ENCODE assay signal across 14 cellular contexts in the genomic region with DNA sequence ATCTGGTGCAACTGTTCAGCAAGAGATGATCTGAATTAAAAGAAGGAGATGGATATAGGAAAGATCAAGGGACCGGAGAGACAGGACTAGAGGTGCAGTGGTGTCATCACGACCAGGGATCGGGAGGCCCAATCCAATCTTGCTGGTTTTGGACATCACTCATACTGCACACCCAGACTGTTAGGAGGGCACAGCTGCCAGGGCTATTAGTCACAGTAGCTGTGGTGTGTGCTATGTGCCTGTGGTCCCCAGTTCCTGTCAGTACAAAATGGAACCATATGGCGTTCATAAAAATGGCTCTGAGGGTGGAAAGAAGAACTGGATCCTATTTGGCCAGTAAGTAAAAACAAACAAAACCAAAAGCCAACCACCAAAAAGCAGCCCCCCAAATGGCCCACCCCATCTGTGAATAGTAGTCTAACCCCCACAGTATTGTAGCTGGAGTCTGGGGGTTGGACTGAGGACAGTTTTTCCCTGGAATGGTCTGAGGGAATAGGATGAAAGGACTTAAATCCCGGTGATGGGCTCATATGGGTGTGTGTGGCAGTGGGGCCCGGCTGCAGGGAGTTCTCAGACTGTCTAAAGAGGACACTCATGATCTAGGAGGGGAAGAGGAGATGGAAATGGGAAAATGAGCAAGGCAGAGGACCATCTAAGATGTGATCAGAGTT. TPM values are rescaled to one million over a fixed set of nuclear protein-coding genes. Genes with fewer than 3 reads are reported as not detected.
DNase-seq lines count a peak whose midpoint lies in the region; ATAC-seq, FAIRE-seq and TF ChIP-seq lines count a peak whose summit lies in the region.
"Had no signal": no experiment of that assay in that cellular context is flagged by ENCODE, and none has a peak within 500 bp of the region (broad histone marks: within the 10 kb centered on the region; RNA-seq: fewer than 3 reads in every experiment).

No MANE protein-coding gene starts in this region.

- TF ChIP-seq CTCF in bronchial epithelial cell (IDR thresholded peaks at IDR 0.05; ENCODE audit: insufficient read depth, low read length, severe bottlenecking) (no peak), uterus (IDR thresholded peaks at IDR 0.05) (no peak), left ventricle myocardium inferior (IDR thresholded peaks at IDR 0.05; ENCODE audit: borderline replicate concordance) (no peak)

- H4K91ac ChIP-seq in mesenchymal stem cell (ENCODE audit: low read length) = no peak overlapping the region

- H3K18ac ChIP-seq in mesenchymal stem cell (ENCODE audit: low read depth in 1 of 2, low read length in 2 of 2) = no peak overlapping the region

- peak; percentile 75 for DNase-seq in DMS 273 treated with DMSO at 0.1 percent for 48 hours (lab: John Stamatoyannopoulos, UW)
- peak; percentile 95 for DNase-seq in LHCN-M2 (ENCODE audit: low read depth)
- peak; percentile 17 for DNase-seq in bronchial epithelial cell (ENCODE audit: low read depth)
- peak; percentile 29 for DNase-seq in mesenchymal stem cell
- no peak for DNase-seq in uterus
- DNase-seq in NCI-H1436 treated with DMSO at 0.1 percent for 48 hours (lab: John Stamatoyannopoulos, UW) = no peak
- DNase-seq in left ventricle myocardium inferior = no peak
- DNase-seq: CD4-positive, alpha-beta T cell; NCI-H146; WERI-Rb-1 had no signal

- peaks cover 28% of the 10 kb centered on the region for H3K36me3 ChIP-seq in bronchial epithelial cell (ENCODE audit: control insufficient read depth, insufficient read depth, low read length)
- H3K36me3 ChIP-seq in mesenchymal stem cell (ENCODE audit: control insufficient read depth in 1 of 2, insufficient read depth in 2 of 2, low read depth in 1 of 2, low read length in 2 of 2) = peaks cover 47 to 64% of the 10 kb centered on the region in 2 experiments
- no peaks in the 10 kb centered on the region for H3K36me3 ChIP-seq in uterus
- H3K36me3 ChIP-seq in left ventricle myocardium inferior = peaks cover 39% of the 10 kb centered on the region

- H3K27me3 ChIP-seq in bronchial epithelial cell (ENCODE audit: control insufficient read depth, insufficient read depth, low read length) (no peaks in the 10 kb centered on the region), mesenchymal stem cell (ENCODE audit: control insufficient read depth in 1 of 2, insufficient read depth in 1 of 2, low read length in 2 of 2) (no peaks in the 10 kb centered on the region), uterus (no peaks in the 10 kb centered on the region), left ventricle myocardium inferior (ENCODE audit: low read depth) (no peaks in the 10 kb centered on the region)
- H3K27me3 ChIP-seq: gastrocnemius medialis had no signal

- H3K4me1 ChIP-seq in mesenchymal stem cell (ENCODE audit: control insufficient read depth, insufficient read depth, low read depth, low read length) = peaks cover 4% of the 10 kb centered on the region
- no peaks in the 10 kb centered on the region for H3K4me1 ChIP-seq in uterus
- peaks cover 39% of the 10 kb centered on the region for H3K4me1 ChIP-seq in left ventricle myocardium inferior

- no peak overlapping the region for H2BK120ac ChIP-seq in mesenchymal stem cell (ENCODE audit: low read depth, low read length)

- H3K4me2 ChIP-seq in mesenchymal stem cell (ENCODE audit: low read length, poor library complexity, severe bottlenecking) = no peak overlapping the region

- ATAC-seq in GM18858 (IDR thresholded peaks at IDR 0.05; ENCODE audit: unreplicated experiment) = no peak

- H3K4me3 ChIP-seq in bronchial epithelial cell (ENCODE audit: low read depth, low read length) = no peak overlapping the region
- no peak overlapping the region for H3K4me3 ChIP-seq in mesenchymal stem cell (ENCODE audit: insufficient read depth in 1 of 2, low read depth in 1 of 2, low read length in 2 of 2)
- H3K4me3 ChIP-seq in uterus = no peak overlapping the region
- H3K4me3 ChIP-seq in left ventricle myocardium inferior = no peak overlapping the region
- H3K4me3 ChIP-seq: coronary artery, gastrocnemius medialis had no signal

- H2BK15ac ChIP-seq in mesenchymal stem cell (ENCODE audit: low read depth, poor library complexity, severe bottlenecking) = no peak overlapping the region

- H3K9ac ChIP-seq in mesenchymal stem cell (ENCODE audit: low read length) = no peak overlapping the region

- no peak overlapping the region for H4K8ac ChIP-seq in mesenchymal stem cell (ENCODE audit: low read length)

- intact Hi-C loops in uterus (cut with DNase I; ENCODE audit: low total_unique reads) = no loop called here
- intact Hi-C loops in left ventricle myocardium inferior (cut with micrococcal nuclease) = no loop called here

- H2BK12ac ChIP-seq in mesenchymal stem cell (ENCODE audit: low read length in 2 of 2) = no peak overlapping the region

- peaks cover 66% of the 10 kb centered on the region for H3K79me1 ChIP-seq in mesenchymal stem cell (replicated peaks; ENCODE audit: low read length, poor library complexity, severe bottlenecking)

- no peak for TF ChIP-seq POLR2A in uterus (IDR thresholded peaks at IDR 0.05)

- WGBS in mesenchymal stem cell = 92% methylated on average over 6 of the region's 6 CpGs

- no peak overlapping the region for H3K23ac ChIP-seq in mesenchymal stem cell (ENCODE audit: low read length in 2 of 2)

- FAIRE-seq in bronchial epithelial cell (lab: Jason Lieb, UNC) = no peak
- FAIRE-seq: islet of Langerhans had no signal

- H2AK5ac ChIP-seq in mesenchymal stem cell (ENCODE audit: low read length, severe bottlenecking) = no peak overlapping the region

- no peak overlapping the region for H3K27ac ChIP-seq in mesenchymal stem cell (ENCODE audit: low read length, poor library complexity, severe bottlenecking)
- no peak overlapping the region for H3K27ac ChIP-seq in uterus
- H3K27ac ChIP-seq in left ventricle myocardium inferior (replicated peaks) = no peak overlapping the region
- H3K27ac ChIP-seq: coronary artery, gastrocnemius medialis, WERI-Rb-1 had no signal

- no peak overlapping the region for H3K14ac ChIP-seq in mesenchymal stem cell (ENCODE audit: low read length in 2 of 2)

- no peak overlapping the region for H2AFZ ChIP-seq in mesenchymal stem cell (ENCODE audit: low read depth, low read length)

- H3K9me3 ChIP-seq in mesenchymal stem cell (ENCODE audit: control insufficient read depth, low read length) (no peaks in the 10 kb centered on the region), uterus (no peaks in the 10 kb centered on the region), left ventricle myocardium inferior (replicated peaks) (no peaks in the 10 kb centered on the region)
- H3K9me3 ChIP-seq: gastrocnemius medialis had no signal

- no peak overlapping the region for H2BK5ac ChIP-seq in mesenchymal stem cell (ENCODE audit: low read depth, low read length, poor library complexity, severe bottlenecking)

- no peak overlapping the region for H3K4ac ChIP-seq in mesenchymal stem cell (ENCODE audit: low read depth in 1 of 2, low read length in 2 of 2)

RNA-seq across cellular contexts. Expression of a gene that starts 9.3 kb away (rescaled TPM):
- total RNA-seq in LHCN-M2 (2014; rRNA removed) (0.26 TPM in 1 of 2 replicates, not detected in the other), bronchial epithelial cell (not detected in 2 replicates), uterus (10 to 100 TPM in 1 of 4 donors, 1 to 10 TPM in 1, not detected in 2; 1.5 to 10.5 TPM), left ventricle myocardium inferior (0.33 TPM)
- 1.3 TPM for polyA plus RNA-seq in LHCN-M2 (2012)
- polyA plus RNA-seq in mesenchymal stem cell (2013, experiment 1 of 2) = 3.2 TPM
- polyA plus RNA-seq in mesenchymal stem cell (2013, experiment 2 of 2) = 2.7 TPM
- total RNA-seq: CD4-positive, alpha-beta T cell had no signal

RNA-seq across cellular contexts. Expression of a gene that starts 15.9 kb away (rescaled TPM):
- total RNA-seq in LHCN-M2 (2014; rRNA removed) (82.2 and 108 TPM in 2 replicates), bronchial epithelial cell (51.1 and 75.3 TPM in 2 replicates), uterus (10 to 100 TPM; 16.4 to 62.9 (median 37.7) TPM), left ventricle myocardium inferior (91.8 TPM)
- 86.2 TPM for polyA plus RNA-seq in LHCN-M2 (2012)
- polyA plus RNA-seq in mesenchymal stem cell (2013, experiment 1 of 2) = 45.0 TPM
- 45.3 TPM for polyA plus RNA-seq in mesenchymal stem cell (2013, experiment 2 of 2)

Comparison
In these comparisons a context has a peak if more than half of its experiments do, and no peak if none do; other contexts are left out.
1. DNase-seq: peak in DMS 273 treated with DMSO at 0.1 percent for 48 hours (single experiment), LHCN-M2 (single experiment), bronchial epithelial cell (single experiment) and mesenchymal stem cell (single experiment); none in uterus (0 of 2), NCI-H1436 treated with DMSO at 0.1 percent for 48 hours (single experiment) and left ventricle myocardium inferior (single experiment).